ENCODE assay signal across 1 cellular context in genomic region chr6:120363429-120363828, GRCh38.
TF ChIP-seq lines count a peak whose summit lies in the region.

No MANE protein-coding gene starts in this region.

TF ChIP-seq in GM23338, 12 proteins besides CTCF, POLR2A, EP300 and RAD21 (continued from another document):
- TF ChIP-seq ZNF462 (CRISPR knock-in tag; IDR thresholded peaks at IDR 0.05) (no peak), ZNF331 (CRISPR knock-in tag; IDR thresholded peaks at IDR 0.05; ENCODE audit: low read depth) (no peak), POLR2AphosphoS5 (IDR thresholded peaks at IDR 0.05; ENCODE audit: low read depth) (no peak), STAT1 (IDR thresholded peaks at IDR 0.05; ENCODE audit: unreplicated experiment) (no peak), ZNF114 (CRISPR knock-in tag; IDR thresholded peaks at IDR 0.05) (no peak), EZH2 (IDR thresholded peaks at IDR 0.05; ENCODE audit: low read depth, unreplicated experiment) (no peak), JUNB (IDR thresholded peaks at IDR 0.05; ENCODE audit: unreplicated experiment) (no peak), ETS1 (IDR thresholded peaks at IDR 0.05) (no peak), NANOG (IDR thresholded peaks at IDR 0.05; ENCODE audit: borderline replicate concordance) (no peak)
TF ChIP-seq in GM23338: peak in this region for 0.
